In genomic region chr10:130108146-130108545, GRCh38 we compare ENCODE assay signal across 7 cellular contexts. TPM values are rescaled to one million over a fixed set of nuclear protein-coding genes. Genes with fewer than 3 reads are reported as not detected.
DNase-seq lines count a peak whose midpoint lies in the region; ATAC-seq and TF ChIP-seq lines count a peak whose summit lies in the region.
"Not testable (repeated sequence)": the region's sequence is repeated elsewhere in the genome, so short reads cannot be mapped to it uniquely, and the experiment has no call there.

No MANE protein-coding gene starts in this region.

- TF ChIP-seq CTCF in OCI-LY3 (IDR thresholded peaks at IDR 0.05; ENCODE audit: low read depth, low read length); activated CD8-positive, alpha-beta T cell treated with anti-CD3 and anti-CD28 coated beads for 36 hours (IDR thresholded peaks at IDR 0.05): not testable (repeated sequence)

- peak overlapping the region in 7 of 8 donors; percentile 64 to 83 (median 76) for H3K4me3 Mint-ChIP-seq in CD4-positive, alpha-beta memory T cell
- H3K4me3 Mint-ChIP-seq in activated CD4-positive, alpha-beta T cell treated with anti-CD3 and anti-CD28 coated beads for 36 hours: peak overlapping the region; percentile 48
- peak overlapping the region; percentile 51 for H3K4me3 Mint-ChIP-seq in activated CD8-positive, alpha-beta T cell treated with anti-CD3 and anti-CD28 coated beads for 36 hours
- peak overlapping the region; percentile 92 for H3K4me3 Mint-ChIP-seq in activated T-helper 17 cell treated with anti-CD3 and anti-CD28 coated beads, Interleukin-2, amount 50 U/mL, for 72 hours
- H3K4me3 Mint-ChIP-seq in activated naive CD8-positive, alpha-beta T cell treated with anti-CD3 and anti-CD28 coated beads for 36 hours: peak overlapping the region; percentile 41

- not testable (repeated sequence) for H3K36me3 ChIP-seq in CD4-positive, alpha-beta memory T cell (ENCODE audit: insufficient read depth, low read length)
- H3K36me3 ChIP-seq in OCI-LY3 (replicated peaks; ENCODE audit: low read depth, low read length): peaks cover 16% of the 10 kb centered on the region

- H3K4me1 ChIP-seq in CD4-positive, alpha-beta memory T cell (ENCODE audit: insufficient read depth, low read length): peaks cover 46% of the 10 kb centered on the region
- peaks cover 37% of the 10 kb centered on the region for H3K4me1 ChIP-seq in OCI-LY3 (ENCODE audit: low read length)

- H3K27ac Mint-ChIP-seq in CD4-positive, alpha-beta memory T cell: peak overlapping the region; percentile 31 to 85 (median 69)
- peak overlapping the region; percentile 89 for H3K27ac Mint-ChIP-seq in activated CD4-positive, alpha-beta T cell treated with anti-CD3 and anti-CD28 coated beads for 36 hours
- H3K27ac Mint-ChIP-seq in activated CD8-positive, alpha-beta T cell treated with anti-CD3 and anti-CD28 coated beads for 36 hours: peak overlapping the region; percentile 90
- H3K27ac Mint-ChIP-seq in activated T-helper 17 cell treated with anti-CD3 and anti-CD28 coated beads, Interleukin-2, amount 50 U/mL, for 72 hours: peak overlapping the region; percentile 81
- H3K27ac Mint-ChIP-seq in activated naive CD8-positive, alpha-beta T cell treated with anti-CD3 and anti-CD28 coated beads for 36 hours: peak overlapping the region; percentile 85

- POLR2A ChIA-PET in CD4-positive, alpha-beta memory T cell (lab: Charles Lee; ENCODE audit: partially characterized antibody): interaction anchor here (1.4 kb wide), 1 partner anchor 28 kb away, joined by 6 read pairs; the partner anchor contains the start of gene GLRX3
- POLR2A ChIA-PET in activated CD4-positive, alpha-beta T cell treated with anti-CD3 and anti-CD28 coated beads for 36 hours (lab: Charles Lee): not testable (repeated sequence)
- POLR2A ChIA-PET in activated CD8-positive, alpha-beta T cell treated with anti-CD3 and anti-CD28 coated beads for 36 hours (lab: Charles Lee): interaction anchor here (0.8 kb wide), 1 partner anchor 28 kb away, joined by 4 read pairs; the partner anchor contains the start of gene GLRX3

- DNase-seq in CD4-positive, alpha-beta memory T cell: peak in 1 of 5 donors; percentile 70
- DNase-seq in activated CD4-positive, alpha-beta T cell treated with anti-CD3 and anti-CD28 coated beads for 36 hours: peak; percentile 42
- peak; percentile 20 for DNase-seq in activated CD8-positive, alpha-beta T cell treated with anti-CD3 and anti-CD28 coated beads for 36 hours
- DNase-seq in activated naive CD8-positive, alpha-beta T cell treated with anti-CD3 and anti-CD28 coated beads for 36 hours: not testable (repeated sequence)
- DNase-seq in stimulated activated CD4-positive, alpha-beta T cell treated with anti-CD3 and anti-CD28 coated beads, Interleukin-4, amount 100 ng/mL, for 24 hours: peak; percentile 24

- H3K9me3 ChIP-seq in CD4-positive, alpha-beta memory T cell (ENCODE audit: control insufficient read depth in 1 of 2, low read length in 2 of 2); OCI-LY3 (ENCODE audit: insufficient read depth, low read length): not testable (repeated sequence)

- CTCF ChIA-PET in CD4-positive, alpha-beta memory T cell (lab: Charles Lee; ENCODE audit: partially characterized antibody): interaction anchor here (1.2 kb wide), 1 partner anchor 14 kb away, joined by 3 read pairs; no protein-coding TSS in a partner anchor
- CTCF ChIA-PET in activated CD4-positive, alpha-beta T cell treated with anti-CD3 and anti-CD28 coated beads for 36 hours (lab: Charles Lee): interaction anchor here (0.7 to 4.1 kb wide), 4 partner anchors 18 to 20 kb away, joined by 3 to 33 read pairs (median 6); no protein-coding TSS in a partner anchor
- CTCF ChIA-PET in activated CD8-positive, alpha-beta T cell treated with anti-CD3 and anti-CD28 coated beads for 36 hours (lab: Charles Lee): interaction anchor here (2.1 kb wide), 1 partner anchor 19 kb away, joined by 8 read pairs; no protein-coding TSS in a partner anchor

- H3K4me3 ChIP-seq in CD4-positive, alpha-beta memory T cell (ENCODE audit: low read length in 2 of 2): not testable (repeated sequence)
- H3K4me3 ChIP-seq in OCI-LY3 (ENCODE audit: low read length): peak overlapping the region; percentile 88

- peaks cover 0 to 20% of the 10 kb centered on the region in 2 donors for H3K36me3 Mint-ChIP-seq in CD4-positive, alpha-beta memory T cell
- H3K36me3 Mint-ChIP-seq in activated CD4-positive, alpha-beta T cell treated with anti-CD3 and anti-CD28 coated beads for 36 hours (ENCODE audit: low read depth): peaks cover 21% of the 10 kb centered on the region
- peaks cover 32% of the 10 kb centered on the region for H3K36me3 Mint-ChIP-seq in activated CD8-positive, alpha-beta T cell treated with anti-CD3 and anti-CD28 coated beads for 36 hours (ENCODE audit: low read depth)
- not testable (repeated sequence) for H3K36me3 Mint-ChIP-seq in activated T-helper 17 cell treated with anti-CD3 and anti-CD28 coated beads, Interleukin-2, amount 50 U/mL, for 72 hours (ENCODE audit: low read depth)
- peaks cover 32% of the 10 kb centered on the region for H3K36me3 Mint-ChIP-seq in activated naive CD8-positive, alpha-beta T cell treated with anti-CD3 and anti-CD28 coated beads for 36 hours

- H3K79me2 ChIP-seq in OCI-LY3 (ENCODE audit: low read length): peaks cover 30% of the 10 kb centered on the region

- not testable (repeated sequence) for ATAC-seq in activated CD4-positive, alpha-beta T cell treated with anti-CD3 and anti-CD28 coated beads for 36 hours; activated CD8-positive, alpha-beta T cell treated with anti-CD3 and anti-CD28 coated beads for 36 hours; activated T-helper 17 cell treated with anti-CD3 and anti-CD28 coated beads, Interleukin-2, amount 50 U/mL, for 72 hours (replicated peaks)

- H3K27me3 Mint-ChIP-seq in CD4-positive, alpha-beta memory T cell; activated CD4-positive, alpha-beta T cell treated with anti-CD3 and anti-CD28 coated beads for 36 hours; activated CD8-positive, alpha-beta T cell treated with anti-CD3 and anti-CD28 coated beads for 36 hours; activated T-helper 17 cell treated with anti-CD3 and anti-CD28 coated beads, Interleukin-2, amount 50 U/mL, for 72 hours; activated naive CD8-positive, alpha-beta T cell treated with anti-CD3 and anti-CD28 coated beads for 36 hours: not testable (repeated sequence)

- H3K9ac ChIP-seq in OCI-LY3 (ENCODE audit: low read length): peak overlapping the region; percentile 93

- not testable (repeated sequence) for H3K9me3 Mint-ChIP-seq in CD4-positive, alpha-beta memory T cell; activated CD4-positive, alpha-beta T cell treated with anti-CD3 and anti-CD28 coated beads for 36 hours (ENCODE audit: low read depth); activated CD8-positive, alpha-beta T cell treated with anti-CD3 and anti-CD28 coated beads for 36 hours; activated T-helper 17 cell treated with anti-CD3 and anti-CD28 coated beads, Interleukin-2, amount 50 U/mL, for 72 hours; activated naive CD8-positive, alpha-beta T cell treated with anti-CD3 and anti-CD28 coated beads for 36 hours

- peaks cover 34 to 73% (median 52%) of the 10 kb centered on the region in 4 donors for H3K4me1 Mint-ChIP-seq in CD4-positive, alpha-beta memory T cell
- peaks cover 43% of the 10 kb centered on the region for H3K4me1 Mint-ChIP-seq in activated CD4-positive, alpha-beta T cell treated with anti-CD3 and anti-CD28 coated beads for 36 hours
- H3K4me1 Mint-ChIP-seq in activated CD8-positive, alpha-beta T cell treated with anti-CD3 and anti-CD28 coated beads for 36 hours (ENCODE audit: low read depth): peaks cover 41% of the 10 kb centered on the region
- peaks cover 31% of the 10 kb centered on the region for H3K4me1 Mint-ChIP-seq in activated T-helper 17 cell treated with anti-CD3 and anti-CD28 coated beads, Interleukin-2, amount 50 U/mL, for 72 hours
- H3K4me1 Mint-ChIP-seq in activated naive CD8-positive, alpha-beta T cell treated with anti-CD3 and anti-CD28 coated beads for 36 hours: peaks cover 38% of the 10 kb centered on the region

- not testable (repeated sequence) for H4K20me1 ChIP-seq in OCI-LY3 (ENCODE audit: insufficient read depth, low read length)

- not testable (repeated sequence) for H3K27me3 ChIP-seq in CD4-positive, alpha-beta memory T cell (ENCODE audit: insufficient read depth, low read length); OCI-LY3 (ENCODE audit: low read depth, low read length)

- not testable (repeated sequence) for H2AFZ ChIP-seq in OCI-LY3 (ENCODE audit: low read depth, low read length)

- H3K4me2 ChIP-seq in OCI-LY3 (ENCODE audit: low read length): peak overlapping the region; percentile 100

- H3K27ac ChIP-seq in CD4-positive, alpha-beta memory T cell (ENCODE audit: low read depth, low read length): not testable (repeated sequence)
- H3K27ac ChIP-seq in OCI-LY3 (ENCODE audit: low read length): peak overlapping the region; percentile 99

- intact Hi-C loops in CD4-positive, alpha-beta memory T cell (cut with micrococcal nuclease); activated CD8-positive, alpha-beta T cell treated with anti-CD3 and anti-CD28 coated beads for 36 hours (cut with micrococcal nuclease): not testable (repeated sequence)
- intact Hi-C loops in activated CD4-positive, alpha-beta T cell treated with anti-CD3 and anti-CD28 coated beads for 36 hours (cut with DNase I, micrococcal nuclease): loop anchor here (2.0 to 5.0 kb wide), 2 partner anchors 137 to 146 kb away; partner anchors contain the start of gene EBF3 (in 1 of the 2)

RNA-seq across cellular contexts. Expression of gene C10orf143, which starts 2.5 kb away (rescaled TPM):
- 1 to 10 TPM; 9.2 TPM for total RNA-seq in CD4-positive, alpha-beta memory T cell
- polyA plus RNA-seq in CD4-positive, alpha-beta memory T cell: 10 to 100 TPM; 18.7 to 33.9 TPM
- 1 to 10 TPM; 4.0 to 5.4 TPM for total RNA-seq in activated CD4-positive, alpha-beta T cell treated with anti-CD3 and anti-CD28 coated beads for 36 hours
- total RNA-seq in activated CD8-positive, alpha-beta T cell treated with anti-CD3 and anti-CD28 coated beads for 36 hours: 1 to 10 TPM; 4.4 to 5.1 TPM
- 1 to 10 TPM in 1 of 2 donors, under 1 TPM in 1; 0.95 to 2.0 TPM for total RNA-seq in activated T-helper 17 cell treated with anti-CD3 and anti-CD28 coated beads, Interleukin-2, amount 50 U/mL, for 72 hours
- 1 to 10 TPM; 3.3 to 3.8 TPM for total RNA-seq in activated naive CD8-positive, alpha-beta T cell treated with anti-CD3 and anti-CD28 coated beads for 36 hours

RNA-seq across cellular contexts. Expression of gene GLRX3, which starts 28.0 kb away (rescaled TPM):
- 10 to 100 TPM; 39.3 to 41.8 TPM for total RNA-seq in CD4-positive, alpha-beta memory T cell
- polyA plus RNA-seq in CD4-positive, alpha-beta memory T cell: 100 to 1,000 TPM in 1 of 2 donors, 10 to 100 TPM in 1; 77.9 to 116 TPM
- 100 to 1,000 TPM; 117 to 123 TPM for total RNA-seq in activated CD4-positive, alpha-beta T cell treated with anti-CD3 and anti-CD28 coated beads for 36 hours
- total RNA-seq in activated CD8-positive, alpha-beta T cell treated with anti-CD3 and anti-CD28 coated beads for 36 hours: 100 to 1,000 TPM; 109 to 121 TPM
- 100 to 1,000 TPM in 1 of 2 donors, 10 to 100 TPM in 1; 66.7 to 112 TPM for total RNA-seq in activated T-helper 17 cell treated with anti-CD3 and anti-CD28 coated beads, Interleukin-2, amount 50 U/mL, for 72 hours
- 100 to 1,000 TPM; 142 to 146 TPM for total RNA-seq in activated naive CD8-positive, alpha-beta T cell treated with anti-CD3 and anti-CD28 coated beads for 36 hours

Comparison
In these comparisons a context has a peak if more than half of its experiments do, and no peak if none do; other contexts are left out.
1. H3K4me3 Mint-ChIP-seq: peak in every context shown above with its lines; median percentile 92 in activated T-helper 17 cell treated with anti-CD3 and anti-CD28 coated beads, Interleukin-2, amount 50 U/mL, for 72 hours; 76 in CD4-positive, alpha-beta memory T cell; 51 in activated CD8-positive, alpha-beta T cell treated with anti-CD3 and anti-CD28 coated beads for 36 hours; 48 in activated CD4-positive, alpha-beta T cell treated with anti-CD3 and anti-CD28 coated beads for 36 hours; 41 in activated naive CD8-positive, alpha-beta T cell treated with anti-CD3 and anti-CD28 coated beads for 36 hours.